In genomic region chr11:70205766-70206165, GRCh38 we compare ENCODE assay signal across 1 cellular context.
TF ChIP-seq lines count a peak whose summit lies in the region.

No MANE protein-coding gene starts in this region.

TF ChIP-seq in GM12878, 131 proteins besides CTCF, POLR2A, EP300 and RAD21 (continued from another document):
- no peak for TF ChIP-seq IRF3 (IDR thresholded peaks at IDR 0.05)
TF ChIP-seq in GM12878: peak in this region for 1.
